26 cellular contexts compared by ENCODE assay signal in genomic region chr7:92794386-92794785, GRCh38. TPM values are rescaled to one million over a fixed set of nuclear protein-coding genes. Genes with fewer than 3 reads are reported as not detected.
A peak's percentile ranks its signal among the peaks of the same experiment; 100 is the strongest.
DNase-seq lines count a peak whose midpoint lies in the region; ATAC-seq and TF ChIP-seq lines count a peak whose summit lies in the region.
"Had no signal": no experiment of that assay in that cellular context is flagged by ENCODE, and none has a peak within 500 bp of the region (broad histone marks: within the 10 kb centered on the region; RNA-seq: fewer than 3 reads in every experiment).

No MANE protein-coding gene starts in this region.

- peaks cover 65% of the 10 kb centered on the region; the same call in 1 of the 2 replicates for H4K20me1 ChIP-seq in DND-41 (ENCODE audit: insufficient read depth, low read length)

- H3K4me1 ChIP-seq in DND-41 (ENCODE audit: insufficient read depth, low read length) (peaks cover 77% of the 10 kb centered on the region), upper lobe of right lung (peaks cover 30% of the 10 kb centered on the region)
- H3K4me1 ChIP-seq: psoas muscle had no signal

- peaks cover 36% of the 10 kb centered on the region for H3K36me3 Mint-ChIP-seq in activated T-helper 1 cell treated with anti-CD3 and anti-CD28 coated beads, Interleukin-12 subunit alpha, Interleukin-12 subunit beta, Interleukin-2, Interleukin-4 antibody, amounts not matched to agents 30 ng/mL and 10 ng/mL and 1 ng/mL, durations not matched to agents 14 hours and 24 hours and 36 hours (ENCODE audit: low read depth)
- peaks cover 32% of the 10 kb centered on the region for H3K36me3 Mint-ChIP-seq in mesothelial cell of epicardium

- H3K4me3 ChIP-seq in DND-41 (ENCODE audit: low read depth in 1 of 2, low read length in 2 of 2) = no peak overlapping the region
- H3K4me3 ChIP-seq in upper lobe of right lung = no peak overlapping the region
- H3K4me3 ChIP-seq: psoas muscle, tibial artery had no signal

- no peaks in the 10 kb centered on the region for H3K27me3 ChIP-seq in DND-41 (ENCODE audit: insufficient read depth, low read length, poor library complexity)
- H3K27me3 ChIP-seq in upper lobe of right lung = no peaks in the 10 kb centered on the region
- H3K27me3 ChIP-seq: neutrophil, tibial artery had no signal

- no peak overlapping the region for H2AFZ ChIP-seq in DND-41 (ENCODE audit: low read depth, low read length)

- peak overlapping the region; percentile 54 for H3K27ac Mint-ChIP-seq in activated T-helper 1 cell treated with anti-CD3 and anti-CD28 coated beads, Interleukin-12 subunit alpha, Interleukin-12 subunit beta, Interleukin-2, Interleukin-4 antibody, amounts not matched to agents 30 ng/mL and 10 ng/mL and 1 ng/mL, durations not matched to agents 14 hours and 24 hours and 36 hours
- peak overlapping the region; percentile 79 for H3K27ac Mint-ChIP-seq in mesothelial cell of epicardium
- H3K27ac Mint-ChIP-seq: activated CD8-positive, alpha-beta T cell treated with anti-CD3 and anti-CD28 coated beads, Interleukin-2, amount 10 ng/mL, durations not matched to agents 7 days and 5 days; CD8-positive, alpha-beta T cell; WTC11 had no signal

- H3K4me3 Mint-ChIP-seq in activated T-helper 1 cell treated with anti-CD3 and anti-CD28 coated beads, Interleukin-12 subunit alpha, Interleukin-12 subunit beta, Interleukin-2, Interleukin-4 antibody, amounts not matched to agents 30 ng/mL and 10 ng/mL and 1 ng/mL, durations not matched to agents 14 hours and 24 hours and 36 hours = no peak overlapping the region
- no peak overlapping the region for H3K4me3 Mint-ChIP-seq in mesothelial cell of epicardium
- H3K4me3 Mint-ChIP-seq: activated CD8-positive, alpha-beta T cell treated with anti-CD3 and anti-CD28 coated beads, Interleukin-2, amount 10 ng/mL, durations not matched to agents 7 days and 5 days; CD8-positive, alpha-beta T cell; WTC11 had no signal

- ATAC-seq in DND-41 (ENCODE audit: insufficient read depth, low read depth) (peak; percentile 21; the same call in 1 of the 3 replicates), HG02642 (IDR thresholded peaks at IDR 0.05; ENCODE audit: poor library complexity, unreplicated experiment) (no peak), upper lobe of right lung (no peak), GM19395 (IDR thresholded peaks at IDR 0.05; ENCODE audit: unreplicated experiment) (no peak)
- ATAC-seq: activated CD8-positive, alpha-beta T cell treated with anti-CD3 and anti-CD28 coated beads, Interleukin-2, amount 10 ng/mL, durations not matched to agents 7 days and 5 days; CD8-positive, alpha-beta T cell; psoas muscle; WTC11 had no signal

- peaks cover 100% of the 10 kb centered on the region for H3K79me2 ChIP-seq in DND-41 (ENCODE audit: insufficient read depth, low read length)

- H3K36me3 ChIP-seq in DND-41 (ENCODE audit: insufficient read depth, low read length) (peaks cover 83% of the 10 kb centered on the region), KOPT-K1 (ENCODE audit: insufficient read depth, low read length) (peaks cover 93% of the 10 kb centered on the region), upper lobe of right lung (no peaks in the 10 kb centered on the region)
- H3K36me3 ChIP-seq: neutrophil, tibial artery had no signal

- H3K9me3 ChIP-seq in DND-41 (ENCODE audit: insufficient read depth, low read length, severe bottlenecking) (peaks cover 4% of the 10 kb centered on the region), KOPT-K1 (ENCODE audit: insufficient read depth, low read length, poor library complexity, severe bottlenecking) (peaks cover 10% of the 10 kb centered on the region), upper lobe of right lung (no peaks in the 10 kb centered on the region)
- H3K9me3 ChIP-seq: neutrophil, psoas muscle, tibial artery had no signal

- 0 out of 2 replicates have a peak overlapping the region, but pooled peaks have one; percentile 23 for H3K4me2 ChIP-seq in DND-41 (ENCODE audit: insufficient read depth, low read length)

- H3K27ac ChIP-seq in DND-41 (ENCODE audit: low read length) (peak overlapping the region; percentile 44), KOPT-K1 (ENCODE audit: low read depth, low read length, poor library complexity, severe bottlenecking) (peak overlapping the region; percentile 58), upper lobe of right lung (no peak overlapping the region)
- H3K27ac ChIP-seq: neutrophil, psoas muscle had no signal

- DNase-seq in DND-41 (no peak), mesothelial cell of epicardium (ENCODE audit: low spot score in 2 of 2, unreplicated experiment in 2 of 2) (no peak), upper lobe of right lung (no peak)
- DNase-seq in activated T-helper 1 cell treated with anti-CD3 and anti-CD28 coated beads, Interleukin-12 subunit alpha, Interleukin-12 subunit beta, Interleukin-2, Interleukin-4 antibody, amounts not matched to agents 30 ng/mL and 10 ng/mL and 1 ng/mL, durations not matched to agents 14 hours and 24 hours and 36 hours (ENCODE audit: low spot score) = no peak
- no peak for DNase-seq in stimulated activated CD4-positive, alpha-beta T cell treated with anti-CD3 and anti-CD28 coated beads, Interleukin-12 subunit alpha, Interleukin-12 subunit beta, amount 100 ng/mL, for 4 hours
- DNase-seq: activated CD8-positive, alpha-beta T cell treated with anti-CD3 and anti-CD28 coated beads, Interleukin-2, amount 10 ng/mL, durations not matched to agents 7 days and 5 days; activated naive CD4-positive, alpha-beta T cell; activated T-cell treated with anti-CD3 and anti-CD28 coated beads, Interleukin-2, amount 50 U/mL, for 1 hour; caudate nucleus; CD8-positive, alpha-beta T cell; foreskin melanocyte; islet precursor cell; KG1; NCI-H1092 treated with DMSO at 0.1 percent for 48 hours; NCI-H510A; psoas muscle; small intestine; stimulated activated CD4-positive, alpha-beta T cell treated with anti-CD3 and anti-CD28 coated beads, Interleukin-2, amount 100 ng/mL, for 48 hours; stimulated activated naive CD4-positive, alpha-beta T cell; T-helper 9 cell; tibial artery had no signal

- H3K9ac ChIP-seq in DND-41 (ENCODE audit: low read depth, low read length) = no peak overlapping the region

- peaks cover 14% of the 10 kb centered on the region for H3K9me3 Mint-ChIP-seq in activated T-helper 1 cell treated with anti-CD3 and anti-CD28 coated beads, Interleukin-12 subunit alpha, Interleukin-12 subunit beta, Interleukin-2, Interleukin-4 antibody, amounts not matched to agents 30 ng/mL and 10 ng/mL and 1 ng/mL, durations not matched to agents 14 hours and 24 hours and 36 hours
- peaks cover 20% of the 10 kb centered on the region for H3K9me3 Mint-ChIP-seq in mesothelial cell of epicardium

- H3K4me1 Mint-ChIP-seq in activated T-helper 1 cell treated with anti-CD3 and anti-CD28 coated beads, Interleukin-12 subunit alpha, Interleukin-12 subunit beta, Interleukin-2, Interleukin-4 antibody, amounts not matched to agents 30 ng/mL and 10 ng/mL and 1 ng/mL, durations not matched to agents 14 hours and 24 hours and 36 hours (ENCODE audit: low read depth) = peaks cover 56% of the 10 kb centered on the region
- peaks cover 30% of the 10 kb centered on the region for H3K4me1 Mint-ChIP-seq in mesothelial cell of epicardium

- H3K27me3 Mint-ChIP-seq in activated T-helper 1 cell treated with anti-CD3 and anti-CD28 coated beads, Interleukin-12 subunit alpha, Interleukin-12 subunit beta, Interleukin-2, Interleukin-4 antibody, amounts not matched to agents 30 ng/mL and 10 ng/mL and 1 ng/mL, durations not matched to agents 14 hours and 24 hours and 36 hours (ENCODE audit: insufficient read depth) = no peaks in the 10 kb centered on the region
- H3K27me3 Mint-ChIP-seq in mesothelial cell of epicardium (ENCODE audit: low read depth) = no peaks in the 10 kb centered on the region

- TF ChIP-seq CTCF in DND-41 (IDR thresholded peaks at IDR 0.05; ENCODE audit: borderline replicate concordance, extremely low read depth, low read length, poor library complexity, severe bottlenecking) (no peak), mesothelial cell of epicardium (IDR thresholded peaks at IDR 0.05; ENCODE audit: unreplicated experiment) (no peak), upper lobe of right lung (IDR thresholded peaks at IDR 0.05) (no peak)

- intact Hi-C loops in activated T-helper 1 cell treated with anti-CD3 and anti-CD28 coated beads, Interleukin-12 subunit alpha, Interleukin-12 subunit beta, Interleukin-2, Interleukin-4 antibody, amounts not matched to agents 30 ng/mL and 10 ng/mL and 1 ng/mL, durations not matched to agents 14 hours and 24 hours and 36 hours (cut with micrococcal nuclease) = no loop called here
- intact Hi-C loops in upper lobe of right lung (cut with DNase I) = no loop called here

RNA-seq across cellular contexts. Expression of gene CDK6, which starts 42.0 kb away (rescaled TPM):
- 328 and 332 TPM in 2 replicates for total RNA-seq in activated T-helper 1 cell treated with anti-CD3 and anti-CD28 coated beads, Interleukin-12 subunit alpha, Interleukin-12 subunit beta, Interleukin-2, Interleukin-4 antibody, amounts not matched to agents 30 ng/mL and 10 ng/mL and 1 ng/mL, durations not matched to agents 14 hours and 24 hours and 36 hours
- total RNA-seq in mesothelial cell of epicardium (136 to 138 TPM (median 138 TPM) in 3 replicates), upper lobe of right lung (22.4 TPM)
